Comparison of ENCODE assay signal across 13 cellular contexts in the genomic region with DNA sequence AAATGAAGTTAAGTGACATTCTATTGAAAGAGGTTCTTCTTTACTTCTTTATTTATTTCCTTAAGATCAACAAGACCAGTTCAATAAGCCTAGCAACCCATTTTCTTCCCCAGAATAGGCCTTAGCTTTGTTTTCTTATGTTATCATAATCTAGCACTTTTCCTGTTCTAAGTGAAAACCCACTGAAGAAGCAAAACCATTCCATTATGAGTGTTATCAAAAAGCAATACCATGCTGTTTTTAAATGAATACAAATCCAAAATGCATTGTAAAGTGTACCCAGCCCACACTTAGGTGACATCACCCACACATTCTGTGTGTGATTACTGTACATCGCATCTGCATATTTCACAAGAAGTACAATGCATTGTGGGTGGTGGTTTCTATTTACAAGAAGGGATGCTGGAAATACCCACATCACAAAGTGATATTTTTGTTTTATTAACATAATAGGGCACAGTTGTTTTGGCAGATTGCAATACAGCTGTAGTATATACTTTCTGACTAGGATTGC.
DNase-seq lines count a peak whose midpoint lies in the region; ATAC-seq and TF ChIP-seq lines count a peak whose summit lies in the region.
"Had no signal": no experiment of that assay in that cellular context is flagged by ENCODE, and none has a peak within 500 bp of the region (broad histone marks: within the 10 kb centered on the region; RNA-seq: fewer than 3 reads in every experiment).

No MANE protein-coding gene starts in this region.

- DNase-seq in RKO (ENCODE audit: low spot score) (peak; percentile 6), fibroblast of lung (ENCODE audit: low read depth in 2 of 2) (peak; percentile 18 to 26), WTC11 (ENCODE audit: low spot score) (no peak), T-cell (no peak), esophagus squamous epithelium (lab: John Stamatoyannopoulos, UW) (no peak)
- DNase-seq: activated CD8-positive, alpha-beta memory T cell treated with anti-CD3 and anti-CD28 coated beads for 24 hours; adrenal gland; CD4-positive, alpha-beta T cell; heart right ventricle had no signal

- H3K36me3 Mint-ChIP-seq in WTC11, result no peaks in the 10 kb centered on the region
- H3K36me3 Mint-ChIP-seq in T-cell, result no peaks in the 10 kb centered on the region

- no peaks in the 10 kb centered on the region for H3K9me3 Mint-ChIP-seq in WTC11
- no peaks in the 10 kb centered on the region for H3K9me3 Mint-ChIP-seq in T-cell
- H3K9me3 Mint-ChIP-seq: CD4-positive, alpha-beta T cell; nephron had no signal

- POLR2A ChIA-PET in WTC11 (lab: Charles Lee), result no interaction called here
- POLR2A ChIA-PET in T-cell (lab: Charles Lee), result no interaction called here

- H3K9me3 ChIP-seq in fibroblast of lung (ENCODE audit: control insufficient read depth, insufficient read depth, low read depth, low read length) (no peaks in the 10 kb centered on the region), esophagus squamous epithelium (no peaks in the 10 kb centered on the region)
- H3K9me3 ChIP-seq: adrenal gland, heart right ventricle, thoracic aorta had no signal

- no peak for TF ChIP-seq CTCF in fibroblast of lung (conservative IDR thresholded peaks at IDR 0.05 in 1 of 2, IDR thresholded peaks at IDR 0.05 in 1 of 2; ENCODE audit: low read depth in 1 of 2, low read length in 2 of 2)
- TF ChIP-seq CTCF in WTC11 (IDR thresholded peaks at IDR 0.05), result no peak
- no peak for TF ChIP-seq CTCF in esophagus squamous epithelium (IDR thresholded peaks at IDR 0.05)

- no peaks in the 10 kb centered on the region for H3K36me3 ChIP-seq in fibroblast of lung (ENCODE audit: control insufficient read depth, insufficient read depth, low read length)
- no peaks in the 10 kb centered on the region for H3K36me3 ChIP-seq in esophagus squamous epithelium
- H3K36me3 ChIP-seq: adrenal gland, heart right ventricle, thoracic aorta had no signal

- H3K4me3 Mint-ChIP-seq in WTC11 (no peak overlapping the region), T-cell (no peak overlapping the region)
- H3K4me3 Mint-ChIP-seq: CD4-positive, alpha-beta T cell; nephron had no signal

- no peak overlapping the region for H3K27ac ChIP-seq in fibroblast of lung (ENCODE audit: insufficient read depth, low read length)
- no peak overlapping the region for H3K27ac ChIP-seq in esophagus squamous epithelium
- H3K27ac ChIP-seq: adrenal gland, heart right ventricle, thoracic aorta had no signal

- 27 to 53% methylated on average over 1 of the region's 1 CpG for WGBS in esophagus squamous epithelium, 2 donors

- no peak for TF ChIP-seq POLR2A in esophagus squamous epithelium (IDR thresholded peaks at IDR 0.05)

- H4K20me1 ChIP-seq in fibroblast of lung (ENCODE audit: control insufficient read depth, extremely low read depth, insufficient read depth, low read length), result no peaks in the 10 kb centered on the region

- no peak overlapping the region for H2AFZ ChIP-seq in fibroblast of lung (ENCODE audit: low read length)

- H3K9ac ChIP-seq in fibroblast of lung (ENCODE audit: insufficient read depth, low read length), result no peak overlapping the region

- ATAC-seq in GM18502 (IDR thresholded peaks at IDR 0.05; ENCODE audit: poor library complexity, unreplicated experiment) (peak; percentile 60), GM21528 (IDR thresholded peaks at IDR 0.05; ENCODE audit: low FRiP score, unreplicated experiment) (peak; percentile 61), WTC11 (no peak), T-cell (replicated peaks in 1 of 4) (no peak)
- ATAC-seq: heart right ventricle had no signal

- H3K27me3 Mint-ChIP-seq in WTC11 (ENCODE audit: low read depth) (no peaks in the 10 kb centered on the region), T-cell (no peaks in the 10 kb centered on the region)
- H3K27me3 Mint-ChIP-seq: CD4-positive, alpha-beta T cell had no signal

- H3K27me3 ChIP-seq in fibroblast of lung (ENCODE audit: control insufficient read depth, insufficient read depth, low read length), result no peaks in the 10 kb centered on the region
- H3K27me3 ChIP-seq in esophagus squamous epithelium, result no peaks in the 10 kb centered on the region

- H3K4me3 ChIP-seq in fibroblast of lung (replicated peaks in 1 of 4; ENCODE audit: control extremely low read depth in 1 of 4, insufficient read depth in 1 of 4, low read depth in 3 of 4, low read length in 4 of 4) (no peak overlapping the region), esophagus squamous epithelium (no peak overlapping the region)
- H3K4me3 ChIP-seq: adrenal gland, heart right ventricle, thoracic aorta had no signal

- CTCF ChIA-PET in WTC11 (lab: Charles Lee), result interaction anchor here (0.7 to 2.7 kb wide), 8 partner anchors 12 to 1806 kb away, joined by 3 to 24 read pairs (median 5); no protein-coding TSS in a partner anchor
- CTCF ChIA-PET in T-cell (lab: Charles Lee), result interaction anchor here (1.3 to 2.2 kb wide), 3 partner anchors 1212 to 1815 kb away, joined by 6 to 14 read pairs (median 10); no protein-coding TSS in a partner anchor

- H3K27ac Mint-ChIP-seq in WTC11, result no peak overlapping the region
- no peak overlapping the region for H3K27ac Mint-ChIP-seq in T-cell
- H3K27ac Mint-ChIP-seq: CD4-positive, alpha-beta T cell; nephron had no signal

- no peaks in the 10 kb centered on the region for H3K79me2 ChIP-seq in fibroblast of lung (ENCODE audit: control insufficient read depth, insufficient read depth, low read length)

- H3K4me1 ChIP-seq in fibroblast of lung (ENCODE audit: control insufficient read depth, extremely low read depth, insufficient read depth, low read length) (no peaks in the 10 kb centered on the region), esophagus squamous epithelium (no peaks in the 10 kb centered on the region)
- H3K4me1 ChIP-seq: adrenal gland, heart right ventricle had no signal

- H3K4me1 Mint-ChIP-seq in WTC11, result no peaks in the 10 kb centered on the region
- H3K4me1 Mint-ChIP-seq in T-cell, result no peaks in the 10 kb centered on the region
- H3K4me1 Mint-ChIP-seq: nephron had no signal

- H3K4me2 ChIP-seq in fibroblast of lung (ENCODE audit: extremely low read depth, insufficient read depth, low read length), result no peak overlapping the region

- intact Hi-C loops in esophagus squamous epithelium (cut with DNase I), result no loop called here

TF ChIP-seq in WTC11, 78 proteins besides CTCF, POLR2A, EP300 and RAD21 (continues in another document):
- TF ChIP-seq, protein P1, sequence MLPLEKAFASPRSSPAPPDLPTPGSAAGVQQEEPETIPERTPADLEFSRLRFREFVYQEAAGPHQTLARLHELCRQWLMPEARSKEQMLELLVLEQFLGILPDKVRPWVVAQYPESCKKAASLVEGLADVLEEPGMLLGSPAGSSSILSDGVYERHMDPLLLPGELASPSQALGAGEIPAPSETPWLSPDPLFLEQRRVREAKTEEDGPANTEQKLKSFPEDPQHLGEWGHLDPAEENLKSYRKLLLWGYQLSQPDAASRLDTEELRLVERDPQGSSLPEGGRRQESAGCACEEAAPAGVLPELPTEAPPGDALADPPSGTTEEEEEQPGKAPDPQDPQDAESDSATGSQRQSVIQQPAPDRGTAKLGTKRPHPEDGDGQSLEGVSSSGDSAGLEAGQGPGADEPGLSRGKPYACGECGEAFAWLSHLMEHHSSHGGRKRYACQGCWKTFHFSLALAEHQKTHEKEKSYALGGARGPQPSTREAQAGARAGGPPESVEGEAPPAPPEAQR (CRISPR knock-in tag; IDR thresholded peaks at IDR 0.05), result no peak
- TF ChIP-seq, protein P2, sequence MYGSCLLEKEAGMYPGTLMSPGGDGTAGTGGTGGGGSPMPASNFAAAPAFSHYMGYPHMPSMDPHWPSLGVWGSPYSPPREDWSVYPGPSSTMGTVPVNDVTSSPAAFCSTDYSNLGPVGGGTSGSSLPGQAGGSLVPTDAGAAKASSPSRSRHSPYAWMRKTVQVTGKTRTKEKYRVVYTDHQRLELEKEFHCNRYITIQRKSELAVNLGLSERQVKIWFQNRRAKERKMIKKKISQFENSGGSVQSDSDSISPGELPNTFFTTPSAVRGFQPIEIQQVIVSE (CRISPR knock-in tag; IDR thresholded peaks at IDR 0.05; ENCODE audit: borderline replicate concordance), result no peak
- TF ChIP-seq, protein P3, sequence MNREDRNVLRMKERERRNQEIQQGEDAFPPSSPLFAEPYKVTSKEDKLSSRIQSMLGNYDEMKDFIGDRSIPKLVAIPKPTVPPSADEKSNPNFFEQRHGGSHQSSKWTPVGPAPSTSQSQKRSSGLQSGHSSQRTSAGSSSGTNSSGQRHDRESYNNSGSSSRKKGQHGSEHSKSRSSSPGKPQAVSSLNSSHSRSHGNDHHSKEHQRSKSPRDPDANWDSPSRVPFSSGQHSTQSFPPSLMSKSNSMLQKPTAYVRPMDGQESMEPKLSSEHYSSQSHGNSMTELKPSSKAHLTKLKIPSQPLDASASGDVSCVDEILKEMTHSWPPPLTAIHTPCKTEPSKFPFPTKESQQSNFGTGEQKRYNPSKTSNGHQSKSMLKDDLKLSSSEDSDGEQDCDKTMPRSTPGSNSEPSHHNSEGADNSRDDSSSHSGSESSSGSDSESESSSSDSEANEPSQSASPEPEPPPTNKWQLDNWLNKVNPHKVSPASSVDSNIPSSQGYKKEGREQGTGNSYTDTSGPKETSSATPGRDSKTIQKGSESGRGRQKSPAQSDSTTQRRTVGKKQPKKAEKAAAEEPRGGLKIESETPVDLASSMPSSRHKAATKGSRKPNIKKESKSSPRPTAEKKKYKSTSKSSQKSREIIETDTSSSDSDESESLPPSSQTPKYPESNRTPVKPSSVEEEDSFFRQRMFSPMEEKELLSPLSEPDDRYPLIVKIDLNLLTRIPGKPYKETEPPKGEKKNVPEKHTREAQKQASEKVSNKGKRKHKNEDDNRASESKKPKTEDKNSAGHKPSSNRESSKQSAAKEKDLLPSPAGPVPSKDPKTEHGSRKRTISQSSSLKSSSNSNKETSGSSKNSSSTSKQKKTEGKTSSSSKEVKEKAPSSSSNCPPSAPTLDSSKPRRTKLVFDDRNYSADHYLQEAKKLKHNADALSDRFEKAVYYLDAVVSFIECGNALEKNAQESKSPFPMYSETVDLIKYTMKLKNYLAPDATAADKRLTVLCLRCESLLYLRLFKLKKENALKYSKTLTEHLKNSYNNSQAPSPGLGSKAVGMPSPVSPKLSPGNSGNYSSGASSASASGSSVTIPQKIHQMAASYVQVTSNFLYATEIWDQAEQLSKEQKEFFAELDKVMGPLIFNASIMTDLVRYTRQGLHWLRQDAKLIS (CRISPR knock-in tag; IDR thresholded peaks at IDR 0.05; ENCODE audit: borderline replicate concordance), result no peak
- TF ChIP-seq FOXJ3 (CRISPR knock-in tag; IDR thresholded peaks at IDR 0.05; ENCODE audit: borderline replicate concordance) (no peak), IRF1 (CRISPR knock-in tag; IDR thresholded peaks at IDR 0.05) (no peak), ZNF396 (CRISPR knock-in tag; IDR thresholded peaks at IDR 0.05; ENCODE audit: borderline replicate concordance) (no peak)

Comparison
In these comparisons a context has a peak if more than half of its experiments do, and no peak if none do; other contexts are left out.
1. ATAC-seq: peak in GM18502 (single experiment) and GM21528 (single experiment); none in WTC11 (single experiment) and T-cell (0 of 4).
2. DNase-seq: peak in RKO (single experiment) and fibroblast of lung (2 of 2); none in WTC11 (single experiment), T-cell (0 of 34) and esophagus squamous epithelium (single experiment).